In the genomic region with DNA sequence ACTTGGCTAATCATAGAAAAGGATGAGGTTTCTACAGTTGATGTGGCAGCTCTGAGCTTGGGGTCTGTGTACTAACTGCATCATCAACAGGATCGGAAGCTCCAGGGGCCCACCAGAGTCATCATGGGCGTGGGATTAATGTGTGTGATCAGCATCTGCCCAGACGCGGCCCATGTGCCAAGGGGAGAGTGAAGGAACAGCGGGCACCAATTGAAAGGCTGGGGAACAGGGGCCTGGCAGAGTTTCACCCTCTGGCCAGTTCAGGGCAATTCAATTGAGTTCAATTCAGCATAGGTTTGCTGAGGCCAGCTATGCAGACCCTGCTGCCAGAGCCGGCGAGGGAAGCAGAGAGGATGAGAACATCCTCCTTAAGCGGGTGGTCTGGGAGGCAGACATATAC, we compare ENCODE assay signal across 19 cellular contexts.
DNase-seq lines count a peak whose midpoint lies in the region; ATAC-seq lines count a peak whose summit lies in the region.
"Had no signal": no experiment of that assay in that cellular context is flagged by ENCODE, and none has a peak within 500 bp of the region (broad histone marks: within the 10 kb centered on the region; RNA-seq: fewer than 3 reads in every experiment).

No MANE protein-coding gene starts in this region.

- H3K4me3 ChIP-seq in neuronal stem cell (ENCODE audit: low read length in 2 of 2) = no peak overlapping the region
- H3K4me3 ChIP-seq: A549, BLaER1 had no signal

- intact Hi-C loops in cardiac septum (cut with DNase I) = no loop called here
- intact Hi-C loops in Right ventricle myocardium inferior (cut with DNase I) = no loop called here

- H3K36me3 ChIP-seq in neuronal stem cell (replicated peaks in 1 of 2; ENCODE audit: control insufficient read depth in 2 of 2, insufficient read depth in 2 of 2, low read length in 2 of 2) = no peaks in the 10 kb centered on the region
- H3K36me3 ChIP-seq: BE2C, BLaER1 had no signal

- ATAC-seq in Right ventricle myocardium inferior (no peak), GM18519 (IDR thresholded peaks at IDR 0.05; ENCODE audit: low FRiP score, unreplicated experiment) (no peak), HG02884 (IDR thresholded peaks at IDR 0.05; ENCODE audit: unreplicated experiment) (no peak)

- no peak overlapping the region for H2BK5ac ChIP-seq in neuronal stem cell (ENCODE audit: low read length)

- DNase-seq in cardiac septum (ENCODE audit: low spot score) = peak; percentile 29
- DNase-seq in Right ventricle myocardium inferior (ENCODE audit: missing footprints) = no peak
- DNase-seq in islet precursor cell = peak; percentile 22
- no peak for DNase-seq in neuronal stem cell (ENCODE audit: low spot score)
- no peak for DNase-seq in NCI-H2196 (lab: John Stamatoyannopoulos, UW; ENCODE audit: unreplicated experiment)
- DNase-seq: AML-193; BE2C; C1 segment of cervical spinal cord; Calu3; CD4-positive, alpha-beta memory T cell; CD4-positive, CD25-positive, alpha-beta regulatory T cell; CD8-positive, alpha-beta memory T cell; COR-L47; GF-D8 had no signal

- no peaks in the 10 kb centered on the region for H3K79me1 ChIP-seq in neuronal stem cell (ENCODE audit: low read depth, low read length)

- H3K23ac ChIP-seq in neuronal stem cell (ENCODE audit: low read depth, low read length, poor library complexity) = no peak overlapping the region

- H3K27me3 ChIP-seq in neuronal stem cell (ENCODE audit: control insufficient read depth in 3 of 3, insufficient read depth in 3 of 3, low read depth in 1 of 3, low read length in 3 of 3) = peaks cover 0 to 16% (median 0%) of the 10 kb centered on the region in 3 experiments
- H3K27me3 ChIP-seq: BE2C, BLaER1 had no signal

- no peak overlapping the region for H3K9ac ChIP-seq in neuronal stem cell (ENCODE audit: low read depth, low read length, poor library complexity)
- H3K9ac ChIP-seq: BLaER1 had no signal

- WGBS in neuronal stem cell (ENCODE audit: extremely low coverage in 2 of 2, insufficient read length in 2 of 2, insufficient replicate concordance in 1 of 2), 2 donors = no CpG with 5 or more reads among the region's 8 CpGs

- H3K4me1 ChIP-seq in neuronal stem cell (ENCODE audit: control insufficient read depth in 2 of 2, insufficient read depth in 1 of 2, low read depth in 1 of 2, low read length in 2 of 2) = peaks cover 0 to 5% of the 10 kb centered on the region in 2 donors
- H3K4me1 ChIP-seq: BE2C, BLaER1 had no signal

- no peak overlapping the region for H2BK15ac ChIP-seq in neuronal stem cell (ENCODE audit: low read length)

- no peak overlapping the region for H2BK120ac ChIP-seq in neuronal stem cell (ENCODE audit: low read depth, low read length)

- no peak overlapping the region for H4K8ac ChIP-seq in neuronal stem cell (ENCODE audit: low read depth, low read length)

- H2BK12ac ChIP-seq in neuronal stem cell (ENCODE audit: low read length) = no peak overlapping the region

- no peak overlapping the region for H3K18ac ChIP-seq in neuronal stem cell (ENCODE audit: low read length)

- no peak overlapping the region for H2AFZ ChIP-seq in neuronal stem cell (ENCODE audit: low read length)

- H3K14ac ChIP-seq in neuronal stem cell (ENCODE audit: low read length) = no peak overlapping the region

- H3K9me3 ChIP-seq in neuronal stem cell (replicated peaks in 1 of 2; ENCODE audit: control insufficient read depth in 2 of 2, insufficient read depth in 1 of 2, low read depth in 1 of 2, low read length in 2 of 2) = peaks cover 0 to 4% of the 10 kb centered on the region in 2 donors
- H3K9me3 ChIP-seq: BE2C had no signal

- no peak overlapping the region for H3K27ac ChIP-seq in neuronal stem cell (replicated peaks; ENCODE audit: low read length)
- H3K27ac ChIP-seq: 22Rv1, BLaER1 had no signal

- H2AK5ac ChIP-seq in neuronal stem cell (ENCODE audit: low read depth, low read length) = peak overlapping the region; percentile 78

- H4K91ac ChIP-seq in neuronal stem cell (ENCODE audit: low read depth, low read length, poor library complexity) = no peak overlapping the region

- no peak overlapping the region for H3K4me2 ChIP-seq in neuronal stem cell (ENCODE audit: insufficient read depth, low read length, poor library complexity, severe bottlenecking)
- H3K4me2 ChIP-seq: A549, BLaER1 had no signal

- no peak overlapping the region for H3K4ac ChIP-seq in neuronal stem cell (ENCODE audit: low read length)

Comparison
In these comparisons a context has a peak if more than half of its experiments do, and no peak if none do; other contexts are left out.
1. DNase-seq: peak in cardiac septum (single experiment) and islet precursor cell (single experiment); none in Right ventricle myocardium inferior (single experiment), neuronal stem cell (single experiment) and NCI-H2196 (single experiment).